8 cellular contexts compared by ENCODE assay signal in genomic region chr6:26103141-26103769, GRCh38. TPM values are rescaled to one million over a fixed set of nuclear protein-coding genes. Genes with fewer than 3 reads are reported as not detected.
DNase-seq lines count a peak whose midpoint lies in the region; ATAC-seq and TF ChIP-seq lines count a peak whose summit lies in the region.

No MANE protein-coding gene starts in this region.

- H3K9ac ChIP-seq in fibroblast of lung (ENCODE audit: insufficient read depth, low read length) = peak overlapping the region; percentile 9

- no peaks in the 10 kb centered on the region for H3K27me3 ChIP-seq in fibroblast of lung (ENCODE audit: control insufficient read depth, insufficient read depth, low read length)
- no peaks in the 10 kb centered on the region for H3K27me3 ChIP-seq in prostate gland (replicated peaks; ENCODE audit: insufficient read depth)

- H3K4me2 ChIP-seq in fibroblast of lung (ENCODE audit: extremely low read depth, insufficient read depth, low read length) = peak overlapping the region; percentile 65

- peak; percentile 78 for ATAC-seq in GM18517 (IDR thresholded peaks at IDR 0.05; ENCODE audit: unreplicated experiment)
- peak; percentile 79 for ATAC-seq in HG02870 (IDR thresholded peaks at IDR 0.05; ENCODE audit: unreplicated experiment)
- peak; percentile 89 for ATAC-seq in SK-N-SH treated with all-trans-retinoic acid at 6 μM for 48 hours

- peak overlapping the region; percentile 63 for H2AFZ ChIP-seq in fibroblast of lung (ENCODE audit: low read length)

- intact Hi-C loops in prostate gland (cut with DNase I) = loop anchor here (2.0 to 10.0 kb wide), 3 partner anchors 48 to 114 kb away; a partner anchor contains a TSS

- TF ChIP-seq CTCF in fibroblast of lung (conservative IDR thresholded peaks at IDR 0.05 in 1 of 2, IDR thresholded peaks at IDR 0.05 in 1 of 2; ENCODE audit: low read depth in 1 of 2, low read length in 2 of 2) (no peak), prostate gland (IDR thresholded peaks at IDR 0.05) (no peak)

- H3K4me1 ChIP-seq in fibroblast of lung (ENCODE audit: control insufficient read depth, extremely low read depth, insufficient read depth, low read length) = no peaks in the 10 kb centered on the region
- no peaks in the 10 kb centered on the region for H3K4me1 ChIP-seq in prostate gland (replicated peaks)

- TF ChIP-seq POLR2A in prostate gland (IDR thresholded peaks at IDR 0.05) = no peak

- no peaks in the 10 kb centered on the region for H4K20me1 ChIP-seq in fibroblast of lung (ENCODE audit: control insufficient read depth, extremely low read depth, insufficient read depth, low read length)

- H3K27ac ChIP-seq in fibroblast of lung (ENCODE audit: insufficient read depth, low read length) (peak overlapping the region; percentile 76), prostate gland (peak overlapping the region; percentile 78 to 86)

- WGBS in prostate gland = 4% methylated on average over 9 of the region's 9 CpGs

- H3K79me2 ChIP-seq in fibroblast of lung (ENCODE audit: control insufficient read depth, insufficient read depth, low read length) = no peaks in the 10 kb centered on the region

- peak; percentile 71 to 81 for DNase-seq in fibroblast of lung (ENCODE audit: low read depth in 2 of 2)
- no peak for DNase-seq in prostate gland (ENCODE audit: low spot score)
- DNase-seq in globus pallidus (ENCODE audit: low spot score) = no peak
- no peak for DNase-seq in NCI-H2029 treated with DMSO at 0.1 percent for 48 hours (lab: John Stamatoyannopoulos, UW)
- DNase-seq in NCI-H2029 (lab: John Stamatoyannopoulos, UW) = no peak

- H3K4me3 ChIP-seq in fibroblast of lung (replicated peaks in 1 of 4; ENCODE audit: control extremely low read depth in 1 of 4, insufficient read depth in 1 of 4, low read depth in 3 of 4, low read length in 4 of 4) = peak overlapping the region in 3 of 4 experiments; percentile 28 to 67 (median 58)
- peak overlapping the region; percentile 29 to 44 for H3K4me3 ChIP-seq in prostate gland

- H3K36me3 ChIP-seq in fibroblast of lung (ENCODE audit: control insufficient read depth, insufficient read depth, low read length) = no peaks in the 10 kb centered on the region
- no peaks in the 10 kb centered on the region for H3K36me3 ChIP-seq in prostate gland

- H3K9me3 ChIP-seq in fibroblast of lung (ENCODE audit: control insufficient read depth, insufficient read depth, low read depth, low read length) (no peaks in the 10 kb centered on the region), prostate gland (no peaks in the 10 kb centered on the region)

TF ChIP-seq in SK-N-SH treated with all-trans-retinoic acid at 6 μM for 48 hours, 23 proteins besides CTCF, POLR2A, EP300 and RAD21:
- no peak for TF ChIP-seq TCF4 (CRISPR knock-in tag; IDR thresholded peaks at IDR 0.05; ENCODE audit: borderline replicate concordance)
- no peak for TF ChIP-seq GLIS3 (CRISPR knock-in tag; IDR thresholded peaks at IDR 0.05)
- TF ChIP-seq, protein P1, sequence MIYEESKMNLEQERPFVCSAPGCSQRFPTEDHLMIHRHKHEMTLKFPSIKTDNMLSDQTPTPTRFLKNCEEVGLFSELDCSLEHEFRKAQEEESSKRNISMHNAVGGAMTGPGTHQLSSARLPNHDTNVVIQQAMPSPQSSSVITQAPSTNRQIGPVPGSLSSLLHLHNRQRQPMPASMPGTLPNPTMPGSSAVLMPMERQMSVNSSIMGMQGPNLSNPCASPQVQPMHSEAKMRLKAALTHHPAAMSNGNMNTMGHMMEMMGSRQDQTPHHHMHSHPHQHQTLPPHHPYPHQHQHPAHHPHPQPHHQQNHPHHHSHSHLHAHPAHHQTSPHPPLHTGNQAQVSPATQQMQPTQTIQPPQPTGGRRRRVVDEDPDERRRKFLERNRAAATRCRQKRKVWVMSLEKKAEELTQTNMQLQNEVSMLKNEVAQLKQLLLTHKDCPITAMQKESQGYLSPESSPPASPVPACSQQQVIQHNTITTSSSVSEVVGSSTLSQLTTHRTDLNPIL (CRISPR knock-in tag; IDR thresholded peaks at IDR 0.05; ENCODE audit: low read depth) = no peak
- TF ChIP-seq ISL1 (CRISPR knock-in tag; IDR thresholded peaks at IDR 0.05) = no peak
- no peak for TF ChIP-seq ZNF565 (CRISPR knock-in tag; conservative IDR thresholded peaks at IDR 0.05; ENCODE audit: low read depth)
- no peak for TF ChIP-seq TOX (CRISPR knock-in tag; IDR thresholded peaks at IDR 0.05; ENCODE audit: borderline replicate concordance)
- no peak for TF ChIP-seq BACH2 (CRISPR knock-in tag; IDR thresholded peaks at IDR 0.05; ENCODE audit: borderline replicate concordance)
- no peak for TF ChIP-seq CSDC2 (CRISPR knock-in tag; IDR thresholded peaks at IDR 0.05)
- TF ChIP-seq SNAI2 (CRISPR knock-in tag; IDR thresholded peaks at IDR 0.05) = no peak
- TF ChIP-seq, protein P2, sequence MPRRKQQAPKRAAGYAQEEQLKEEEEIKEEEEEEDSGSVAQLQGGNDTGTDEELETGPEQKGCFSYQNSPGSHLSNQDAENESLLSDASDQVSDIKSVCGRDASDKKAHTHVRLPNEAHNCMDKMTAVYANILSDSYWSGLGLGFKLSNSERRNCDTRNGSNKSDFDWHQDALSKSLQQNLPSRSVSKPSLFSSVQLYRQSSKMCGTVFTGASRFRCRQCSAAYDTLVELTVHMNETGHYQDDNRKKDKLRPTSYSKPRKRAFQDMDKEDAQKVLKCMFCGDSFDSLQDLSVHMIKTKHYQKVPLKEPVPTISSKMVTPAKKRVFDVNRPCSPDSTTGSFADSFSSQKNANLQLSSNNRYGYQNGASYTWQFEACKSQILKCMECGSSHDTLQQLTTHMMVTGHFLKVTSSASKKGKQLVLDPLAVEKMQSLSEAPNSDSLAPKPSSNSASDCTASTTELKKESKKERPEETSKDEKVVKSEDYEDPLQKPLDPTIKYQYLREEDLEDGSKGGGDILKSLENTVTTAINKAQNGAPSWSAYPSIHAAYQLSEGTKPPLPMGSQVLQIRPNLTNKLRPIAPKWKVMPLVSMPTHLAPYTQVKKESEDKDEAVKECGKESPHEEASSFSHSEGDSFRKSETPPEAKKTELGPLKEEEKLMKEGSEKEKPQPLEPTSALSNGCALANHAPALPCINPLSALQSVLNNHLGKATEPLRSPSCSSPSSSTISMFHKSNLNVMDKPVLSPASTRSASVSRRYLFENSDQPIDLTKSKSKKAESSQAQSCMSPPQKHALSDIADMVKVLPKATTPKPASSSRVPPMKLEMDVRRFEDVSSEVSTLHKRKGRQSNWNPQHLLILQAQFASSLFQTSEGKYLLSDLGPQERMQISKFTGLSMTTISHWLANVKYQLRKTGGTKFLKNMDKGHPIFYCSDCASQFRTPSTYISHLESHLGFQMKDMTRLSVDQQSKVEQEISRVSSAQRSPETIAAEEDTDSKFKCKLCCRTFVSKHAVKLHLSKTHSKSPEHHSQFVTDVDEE (CRISPR knock-in tag; IDR thresholded peaks at IDR 0.05) = no peak
- TF ChIP-seq ESRRG (CRISPR knock-in tag; IDR thresholded peaks at IDR 0.05) = no peak
- TF ChIP-seq OSR1 (CRISPR knock-in tag; IDR thresholded peaks at IDR 0.05) = no peak
- no peak for TF ChIP-seq PPARA (CRISPR knock-in tag; IDR thresholded peaks at IDR 0.05; ENCODE audit: borderline replicate concordance)
- TF ChIP-seq ZNF70 (CRISPR knock-in tag; IDR thresholded peaks at IDR 0.05) = no peak
- TF ChIP-seq, protein P3, sequence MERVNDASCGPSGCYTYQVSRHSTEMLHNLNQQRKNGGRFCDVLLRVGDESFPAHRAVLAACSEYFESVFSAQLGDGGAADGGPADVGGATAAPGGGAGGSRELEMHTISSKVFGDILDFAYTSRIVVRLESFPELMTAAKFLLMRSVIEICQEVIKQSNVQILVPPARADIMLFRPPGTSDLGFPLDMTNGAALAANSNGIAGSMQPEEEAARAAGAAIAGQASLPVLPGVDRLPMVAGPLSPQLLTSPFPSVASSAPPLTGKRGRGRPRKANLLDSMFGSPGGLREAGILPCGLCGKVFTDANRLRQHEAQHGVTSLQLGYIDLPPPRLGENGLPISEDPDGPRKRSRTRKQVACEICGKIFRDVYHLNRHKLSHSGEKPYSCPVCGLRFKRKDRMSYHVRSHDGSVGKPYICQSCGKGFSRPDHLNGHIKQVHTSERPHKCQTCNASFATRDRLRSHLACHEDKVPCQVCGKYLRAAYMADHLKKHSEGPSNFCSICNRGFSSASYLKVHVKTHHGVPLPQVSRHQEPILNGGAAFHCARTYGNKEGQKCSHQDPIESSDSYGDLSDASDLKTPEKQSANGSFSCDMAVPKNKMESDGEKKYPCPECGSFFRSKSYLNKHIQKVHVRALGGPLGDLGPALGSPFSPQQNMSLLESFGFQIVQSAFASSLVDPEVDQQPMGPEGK (CRISPR knock-in tag; IDR thresholded peaks at IDR 0.05; ENCODE audit: borderline replicate concordance) = no peak
- TF ChIP-seq ARNTL (CRISPR knock-in tag; IDR thresholded peaks at IDR 0.05; ENCODE audit: borderline replicate concordance, low read depth) = no peak
- no peak for TF ChIP-seq ZFP30 (CRISPR knock-in tag; IDR thresholded peaks at IDR 0.05)
- TF ChIP-seq, protein P4, sequence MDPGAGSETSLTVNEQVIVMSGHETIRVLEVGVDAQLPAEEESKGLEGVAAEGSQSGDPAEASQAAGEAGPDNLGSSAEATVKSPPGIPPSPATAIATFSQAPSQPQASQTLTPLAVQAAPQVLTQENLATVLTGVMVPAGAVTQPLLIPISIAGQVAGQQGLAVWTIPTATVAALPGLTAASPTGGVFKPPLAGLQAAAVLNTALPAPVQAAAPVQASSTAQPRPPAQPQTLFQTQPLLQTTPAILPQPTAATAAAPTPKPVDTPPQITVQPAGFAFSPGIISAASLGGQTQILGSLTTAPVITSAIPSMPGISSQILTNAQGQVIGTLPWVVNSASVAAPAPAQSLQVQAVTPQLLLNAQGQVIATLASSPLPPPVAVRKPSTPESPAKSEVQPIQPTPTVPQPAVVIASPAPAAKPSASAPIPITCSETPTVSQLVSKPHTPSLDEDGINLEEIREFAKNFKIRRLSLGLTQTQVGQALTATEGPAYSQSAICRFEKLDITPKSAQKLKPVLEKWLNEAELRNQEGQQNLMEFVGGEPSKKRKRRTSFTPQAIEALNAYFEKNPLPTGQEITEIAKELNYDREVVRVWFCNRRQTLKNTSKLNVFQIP (CRISPR knock-in tag; IDR thresholded peaks at IDR 0.05; ENCODE audit: borderline replicate concordance, low read depth) = no peak
- TF ChIP-seq ZNF8 (CRISPR knock-in tag; IDR thresholded peaks at IDR 0.05) = no peak
- no peak for TF ChIP-seq ZC3H10 (CRISPR knock-in tag; IDR thresholded peaks at IDR 0.05)
TF ChIP-seq in SK-N-SH treated with all-trans-retinoic acid at 6 μM for 48 hours: peak in this region for 0.

RNA-seq across cellular contexts. Expression of gene HFE, which starts 16.0 kb away (rescaled TPM):
- total RNA-seq in fibroblast of lung = 6.4 and 18.3 TPM in 2 replicates
- 22.1 and 22.3 TPM in 2 replicates for polyA plus RNA-seq in fibroblast of lung
- polyA plus RNA-seq in fibroblast of lung (2012) = 13.8 and 15.3 TPM in 2 replicates
- polyA minus RNA-seq in fibroblast of lung (ENCODE audit: low replicate concordance) = 8.7 and 32.6 TPM in 2 replicates
- 10 to 100 TPM in 1 of 2 donors, 1 to 10 TPM in 1; 8.9 to 16.6 TPM for total RNA-seq in prostate gland

Comparison
In these comparisons a context has a peak if more than half of its experiments do, and no peak if none do; other contexts are left out.
1. DNase-seq: peak in fibroblast of lung (2 of 2); none in prostate gland (single experiment), globus pallidus (single experiment), NCI-H2029 treated with DMSO at 0.1 percent for 48 hours (single experiment) and NCI-H2029 (single experiment).
2. Peak in every context shown above with its lines, with median percentiles within 50 percentile points of each other: ATAC-seq.